10 cellular contexts compared by ENCODE assay signal in genomic region chr20:35467339-35468224, GRCh38. TPM values are rescaled to one million over a fixed set of nuclear protein-coding genes. Genes with fewer than 3 reads are reported as not detected.
DNase-seq lines count a peak whose midpoint lies in the region; ATAC-seq, FAIRE-seq and TF ChIP-seq lines count a peak whose summit lies in the region.
"Had no signal": no experiment of that assay in that cellular context is flagged by ENCODE, and none has a peak within 500 bp of the region (broad histone marks: within the 10 kb centered on the region; RNA-seq: fewer than 3 reads in every experiment).

No MANE protein-coding gene starts in this region.

- no peak for DNase-seq in activated naive CD8-positive, alpha-beta T cell treated with anti-CD3 and anti-CD28 coated beads, Interleukin-2, amount 50 U/mL, for 24 hours
- DNase-seq in astrocyte (ENCODE audit: low read depth) (peak; percentile 73), left lobe of liver (ENCODE audit: low spot score) (no peak), type B pancreatic cell (ENCODE audit: extremely low spot score, unreplicated experiment) (no peak), DMS53 (lab: John Stamatoyannopoulos, UW) (no peak), DMS153 treated with DMSO at 0.1 percent for 48 hours (lab: John Stamatoyannopoulos, UW; ENCODE audit: unreplicated experiment) (no peak)
- DNase-seq: stimulated activated CD4-positive, alpha-beta T cell treated with anti-CD3 and anti-CD28 coated beads, Interleukin-4, amount 100 ng/mL, for 4 hours had no signal

- H3K4me3 Mint-ChIP-seq in activated naive CD8-positive, alpha-beta T cell = no peak overlapping the region
- H3K4me3 Mint-ChIP-seq in activated naive CD8-positive, alpha-beta T cell treated with anti-CD3 and anti-CD28 coated beads, Interleukin-2, amount 50 U/mL, for 24 hours = no peak overlapping the region
- H3K4me3 Mint-ChIP-seq in astrocyte (ENCODE audit: unreplicated experiment) (peak overlapping the region; percentile 30), type B pancreatic cell (peak overlapping the region; percentile 73)
- H3K4me3 Mint-ChIP-seq: B cell had no signal

- peaks cover 4% of the 10 kb centered on the region for H3K79me2 ChIP-seq in astrocyte (ENCODE audit: insufficient read depth, low read length)

- no peak for ATAC-seq in activated naive CD8-positive, alpha-beta T cell treated with anti-CD3 and anti-CD28 coated beads, Interleukin-2, amount 50 U/mL, for 24 hours
- ATAC-seq in left lobe of liver = peak; percentile 56
- no peak for ATAC-seq in HG02642 (IDR thresholded peaks at IDR 0.05; ENCODE audit: poor library complexity, unreplicated experiment)

- peaks cover 3% of the 10 kb centered on the region for H3K4me1 Mint-ChIP-seq in activated naive CD8-positive, alpha-beta T cell (ENCODE audit: low read depth)
- no peaks in the 10 kb centered on the region for H3K4me1 Mint-ChIP-seq in activated naive CD8-positive, alpha-beta T cell treated with anti-CD3 and anti-CD28 coated beads, Interleukin-2, amount 50 U/mL, for 24 hours
- H3K4me1 Mint-ChIP-seq in astrocyte (ENCODE audit: low read depth, unreplicated experiment) = peaks cover 6% of the 10 kb centered on the region
- H3K4me1 Mint-ChIP-seq in type B pancreatic cell (ENCODE audit: unreplicated experiment) = peaks cover 32% of the 10 kb centered on the region

- H3K4me2 ChIP-seq in astrocyte (ENCODE audit: low read length) = peak overlapping the region; percentile 24

- peaks cover 6% of the 10 kb centered on the region for H3K4me1 ChIP-seq in astrocyte (ENCODE audit: insufficient read depth, low read length)

- H3K9me3 Mint-ChIP-seq in activated naive CD8-positive, alpha-beta T cell (ENCODE audit: low read depth) = no peaks in the 10 kb centered on the region
- H3K9me3 Mint-ChIP-seq in activated naive CD8-positive, alpha-beta T cell treated with anti-CD3 and anti-CD28 coated beads, Interleukin-2, amount 50 U/mL, for 24 hours = no peaks in the 10 kb centered on the region
- no peaks in the 10 kb centered on the region for H3K9me3 Mint-ChIP-seq in astrocyte (ENCODE audit: unreplicated experiment)
- H3K9me3 Mint-ChIP-seq in type B pancreatic cell = no peaks in the 10 kb centered on the region

- no peaks in the 10 kb centered on the region for H3K36me3 Mint-ChIP-seq in activated naive CD8-positive, alpha-beta T cell
- peaks cover 6% of the 10 kb centered on the region for H3K36me3 Mint-ChIP-seq in activated naive CD8-positive, alpha-beta T cell treated with anti-CD3 and anti-CD28 coated beads, Interleukin-2, amount 50 U/mL, for 24 hours (ENCODE audit: low read depth)
- peaks cover 37% of the 10 kb centered on the region for H3K36me3 Mint-ChIP-seq in astrocyte (ENCODE audit: low read depth, unreplicated experiment)
- H3K36me3 Mint-ChIP-seq in type B pancreatic cell = peaks cover 33% of the 10 kb centered on the region

- no peaks in the 10 kb centered on the region for H3K27me3 ChIP-seq in astrocyte (ENCODE audit: insufficient read depth, low read length)

- H3K27me3 Mint-ChIP-seq in activated naive CD8-positive, alpha-beta T cell = no peaks in the 10 kb centered on the region
- no peaks in the 10 kb centered on the region for H3K27me3 Mint-ChIP-seq in activated naive CD8-positive, alpha-beta T cell treated with anti-CD3 and anti-CD28 coated beads, Interleukin-2, amount 50 U/mL, for 24 hours
- no peaks in the 10 kb centered on the region for H3K27me3 Mint-ChIP-seq in astrocyte (ENCODE audit: low read depth, unreplicated experiment)
- H3K27me3 Mint-ChIP-seq in type B pancreatic cell = no peaks in the 10 kb centered on the region
- H3K27me3 Mint-ChIP-seq: B cell had no signal

- H3K27ac ChIP-seq in astrocyte (ENCODE audit: low read depth, low read length) = no peak overlapping the region

- FAIRE-seq in astrocyte (lab: Jason Lieb, UNC) = no peak

- no peak overlapping the region for H2AFZ ChIP-seq in astrocyte (ENCODE audit: low read depth, low read length)

- no peaks in the 10 kb centered on the region for H3K9me3 ChIP-seq in astrocyte (ENCODE audit: insufficient read depth, low read depth, low read length)

- peaks cover 16% of the 10 kb centered on the region for H4K20me1 ChIP-seq in astrocyte (ENCODE audit: insufficient read depth, low read length)

- H3K9ac ChIP-seq in astrocyte (ENCODE audit: low read length) = no peak overlapping the region

- H3K4me3 ChIP-seq in astrocyte (ENCODE audit: insufficient read depth, low read depth, low read length) = no peak overlapping the region

- peaks cover 47% of the 10 kb centered on the region for H3K36me3 ChIP-seq in astrocyte (ENCODE audit: insufficient read depth, low read length)

- peak overlapping the region; percentile 34 for H3K27ac Mint-ChIP-seq in activated naive CD8-positive, alpha-beta T cell
- H3K27ac Mint-ChIP-seq in activated naive CD8-positive, alpha-beta T cell treated with anti-CD3 and anti-CD28 coated beads, Interleukin-2, amount 50 U/mL, for 24 hours = no peak overlapping the region
- no peak overlapping the region for H3K27ac Mint-ChIP-seq in astrocyte (ENCODE audit: unreplicated experiment)
- H3K27ac Mint-ChIP-seq in type B pancreatic cell = peak overlapping the region; percentile 59
- H3K27ac Mint-ChIP-seq: B cell had no signal

- TF ChIP-seq CTCF in astrocyte (IDR thresholded peaks at IDR 0.05; ENCODE audit: insufficient read depth, low read depth, low read length) (no peak), type B pancreatic cell (conservative IDR thresholded peaks at IDR 0.05) (no peak)

RNA-seq across cellular contexts. Expression of gene CEP250, which starts 12.2 kb away (rescaled TPM):
- 81.2 and 107 TPM in 2 replicates for total RNA-seq in astrocyte
- total RNA-seq in left lobe of liver = 14.6 TPM
- 48.7 and 57.1 TPM in 2 replicates for total RNA-seq in type B pancreatic cell (ENCODE audit: low replicate concordance)

RNA-seq across cellular contexts. Expression of gene GDF5, which starts 29.6 kb away (rescaled TPM):
- total RNA-seq in astrocyte = 12.6 and 15.9 TPM in 2 replicates
- total RNA-seq in left lobe of liver = not detected
- 1.3 TPM in 1 of 2 replicates, not detected in the other for total RNA-seq in type B pancreatic cell (ENCODE audit: low replicate concordance)
- total RNA-seq: B cell had no signal

RNA-seq across cellular contexts. Expression of gene UQCC1, which starts 55.8 kb away (rescaled TPM):
- total RNA-seq in astrocyte (44.5 and 49.0 TPM in 2 replicates), left lobe of liver (43.6 TPM), type B pancreatic cell (ENCODE audit: low replicate concordance) (41.3 and 62.4 TPM in 2 replicates)

Comparison
In these comparisons a context has a peak if more than half of its experiments do, and no peak if none do; other contexts are left out.
1. H3K27ac Mint-ChIP-seq: peak in activated naive CD8-positive, alpha-beta T cell (single experiment) and type B pancreatic cell (single experiment); none in activated naive CD8-positive, alpha-beta T cell treated with anti-CD3 and anti-CD28 coated beads, Interleukin-2, amount 50 U/mL, for 24 hours (single experiment) and astrocyte (single experiment).
2. H3K4me3 Mint-ChIP-seq: peak in astrocyte (single experiment) and type B pancreatic cell (single experiment); none in activated naive CD8-positive, alpha-beta T cell (single experiment) and activated naive CD8-positive, alpha-beta T cell treated with anti-CD3 and anti-CD28 coated beads, Interleukin-2, amount 50 U/mL, for 24 hours (single experiment).